ENCODE assay signal across 8 cellular contexts in genomic region chr3:9932535-9932842, GRCh38. TPM values are rescaled to one million over a fixed set of nuclear protein-coding genes. Genes with fewer than 3 reads are reported as not detected.
A peak's percentile ranks its signal among the peaks of the same experiment; 100 is the strongest.
DNase-seq lines count a peak whose midpoint lies in the region; ATAC-seq and TF ChIP-seq lines count a peak whose summit lies in the region.

No MANE protein-coding gene starts in this region.

- H3K9me3 Mint-ChIP-seq in HFFc6: no peaks in the 10 kb centered on the region
- H3K9me3 Mint-ChIP-seq in activated T-helper 2 cell treated with anti-CD3 and anti-CD28 coated beads, Interferon-gamma antibody, Interleukin-2, Interleukin-4, amounts not matched to agents 10 μg/mL and 5 μg/mL and 100 μg/mL, durations not matched to agents 14 hours and 24 hours and 36 hours: no peaks in the 10 kb centered on the region
- H3K9me3 Mint-ChIP-seq in stimulated activated memory B cell treated with anti-CD40 and anti-IgM and Interleukin-4, amounts not matched to agents 10 μg/mL and 1 μg/mL and 100 μg/mL, for 72 hours: no peaks in the 10 kb centered on the region

- H3K9me3 ChIP-seq in iPS-18c (ENCODE audit: control insufficient read depth, insufficient read depth, low read length): no peaks in the 10 kb centered on the region

- peak overlapping the region; percentile 74 for H3K4me3 ChIP-seq in iPS-18c (ENCODE audit: insufficient read depth, low read depth, low read length)

- H3K4me1 Mint-ChIP-seq in HFFc6 (ENCODE audit: low read depth): peaks cover 22% of the 10 kb centered on the region
- H3K4me1 Mint-ChIP-seq in activated T-helper 2 cell treated with anti-CD3 and anti-CD28 coated beads, Interferon-gamma antibody, Interleukin-2, Interleukin-4, amounts not matched to agents 10 μg/mL and 5 μg/mL and 100 μg/mL, durations not matched to agents 14 hours and 24 hours and 36 hours (ENCODE audit: low read depth): peaks cover 29% of the 10 kb centered on the region
- H3K4me1 Mint-ChIP-seq in stimulated activated memory B cell treated with anti-CD40 and anti-IgM and Interleukin-4, amounts not matched to agents 10 μg/mL and 1 μg/mL and 100 μg/mL, for 72 hours: peaks cover 38% of the 10 kb centered on the region

- no peaks in the 10 kb centered on the region; the same call in 1 of the 2 replicates for H3K27me3 Mint-ChIP-seq in HFFc6 (ENCODE audit: insufficient read depth)
- no peaks in the 10 kb centered on the region for H3K27me3 Mint-ChIP-seq in activated T-helper 2 cell treated with anti-CD3 and anti-CD28 coated beads, Interferon-gamma antibody, Interleukin-2, Interleukin-4, amounts not matched to agents 10 μg/mL and 5 μg/mL and 100 μg/mL, durations not matched to agents 14 hours and 24 hours and 36 hours (ENCODE audit: low read depth)
- H3K27me3 Mint-ChIP-seq in stimulated activated memory B cell treated with anti-CD40 and anti-IgM and Interleukin-4, amounts not matched to agents 10 μg/mL and 1 μg/mL and 100 μg/mL, for 72 hours: no peaks in the 10 kb centered on the region

- H3K27ac Mint-ChIP-seq in HFFc6: peak overlapping the region; percentile 63
- H3K27ac Mint-ChIP-seq in activated T-helper 2 cell treated with anti-CD3 and anti-CD28 coated beads, Interferon-gamma antibody, Interleukin-2, Interleukin-4, amounts not matched to agents 10 μg/mL and 5 μg/mL and 100 μg/mL, durations not matched to agents 14 hours and 24 hours and 36 hours: peak overlapping the region; percentile 90
- peak overlapping the region; percentile 89 for H3K27ac Mint-ChIP-seq in stimulated activated memory B cell treated with anti-CD40 and anti-IgM and Interleukin-4, amounts not matched to agents 10 μg/mL and 1 μg/mL and 100 μg/mL, for 72 hours

- TF ChIP-seq CTCF in HFFc6 (IDR thresholded peaks at IDR 0.05): no peak

- DNase-seq in HFFc6 (no peak), NCI-H345 (lab: John Stamatoyannopoulos, UW) (no peak), NCI-H345 treated with DMSO at 0.1 percent for 48 hours (lab: John Stamatoyannopoulos, UW; ENCODE audit: unreplicated experiment) (no peak)
- no peak for DNase-seq in activated T-helper 2 cell treated with anti-CD3 and anti-CD28 coated beads, Interferon-gamma antibody, Interleukin-2, Interleukin-4, amounts not matched to agents 10 μg/mL and 5 μg/mL and 100 μg/mL, durations not matched to agents 14 hours and 24 hours and 36 hours (ENCODE audit: low spot score)

- peak overlapping the region; percentile 90 for H3K4me3 Mint-ChIP-seq in HFFc6
- H3K4me3 Mint-ChIP-seq in activated T-helper 2 cell treated with anti-CD3 and anti-CD28 coated beads, Interferon-gamma antibody, Interleukin-2, Interleukin-4, amounts not matched to agents 10 μg/mL and 5 μg/mL and 100 μg/mL, durations not matched to agents 14 hours and 24 hours and 36 hours (ENCODE audit: low read depth): peak overlapping the region; percentile 98
- peak overlapping the region; percentile 97 for H3K4me3 Mint-ChIP-seq in stimulated activated memory B cell treated with anti-CD40 and anti-IgM and Interleukin-4, amounts not matched to agents 10 μg/mL and 1 μg/mL and 100 μg/mL, for 72 hours

- peaks cover 12% of the 10 kb centered on the region for H3K36me3 Mint-ChIP-seq in HFFc6 (ENCODE audit: low read depth)
- H3K36me3 Mint-ChIP-seq in activated T-helper 2 cell treated with anti-CD3 and anti-CD28 coated beads, Interferon-gamma antibody, Interleukin-2, Interleukin-4, amounts not matched to agents 10 μg/mL and 5 μg/mL and 100 μg/mL, durations not matched to agents 14 hours and 24 hours and 36 hours (ENCODE audit: low read depth): peaks cover 20% of the 10 kb centered on the region
- peaks cover 20% of the 10 kb centered on the region for H3K36me3 Mint-ChIP-seq in stimulated activated memory B cell treated with anti-CD40 and anti-IgM and Interleukin-4, amounts not matched to agents 10 μg/mL and 1 μg/mL and 100 μg/mL, for 72 hours

- intact Hi-C loops in activated T-helper 2 cell treated with anti-CD3 and anti-CD28 coated beads, Interferon-gamma antibody, Interleukin-2, Interleukin-4, amounts not matched to agents 10 μg/mL and 5 μg/mL and 100 μg/mL, durations not matched to agents 14 hours and 24 hours and 36 hours (cut with micrococcal nuclease): loop anchor here (2.0 to 10.0 kb wide), 9 partner anchors 14 to 390 kb away; partner anchors contain the start of genes ARPC4, EMC3, FANCD2 and IL17RC

- ATAC-seq in stimulated activated memory B cell treated with anti-CD40 and anti-IgM and Interleukin-4, amounts not matched to agents 10 μg/mL and 1 μg/mL and 100 μg/mL, for 72 hours: no peak
- no peak for ATAC-seq in GM19395 (IDR thresholded peaks at IDR 0.05; ENCODE audit: unreplicated experiment)
- ATAC-seq in HG03442 (IDR thresholded peaks at IDR 0.05; ENCODE audit: unreplicated experiment): no peak

RNA-seq across cellular contexts. Expression of gene CRELD1, which starts 1.1 kb away (rescaled TPM):
- 10 to 100 TPM; 11.3 to 22.6 (median 12.4) TPM for total RNA-seq in HFFc6 (2021; fragmentation: NEBNext Ultra II Directional; extraction: Animal tissue kit (Norgen Biotek cat#: 25700))
- total RNA-seq in activated T-helper 2 cell treated with anti-CD3 and anti-CD28 coated beads, Interferon-gamma antibody, Interleukin-2, Interleukin-4, amounts not matched to agents 10 μg/mL and 5 μg/mL and 100 μg/mL, durations not matched to agents 14 hours and 24 hours and 36 hours: 22.9 and 24.0 TPM in 2 replicates

RNA-seq across cellular contexts. Expression of gene IL17RC, which starts 15.6 kb away (rescaled TPM):
- 10 to 100 TPM; 26.3 to 33.6 (median 29.6) TPM for total RNA-seq in HFFc6 (2021; fragmentation: NEBNext Ultra II Directional; extraction: Animal tissue kit (Norgen Biotek cat#: 25700))
- 0.27 and 0.48 TPM in 2 replicates for total RNA-seq in activated T-helper 2 cell treated with anti-CD3 and anti-CD28 coated beads, Interferon-gamma antibody, Interleukin-2, Interleukin-4, amounts not matched to agents 10 μg/mL and 5 μg/mL and 100 μg/mL, durations not matched to agents 14 hours and 24 hours and 36 hours

RNA-seq across cellular contexts. Expression of gene PRRT3, which starts 19.7 kb away (rescaled TPM):
- total RNA-seq in HFFc6 (2021; fragmentation: NEBNext Ultra II Directional; extraction: Animal tissue kit (Norgen Biotek cat#: 25700)): 1 to 10 TPM; 4.3 to 9.2 (median 7.7) TPM
- total RNA-seq in activated T-helper 2 cell treated with anti-CD3 and anti-CD28 coated beads, Interferon-gamma antibody, Interleukin-2, Interleukin-4, amounts not matched to agents 10 μg/mL and 5 μg/mL and 100 μg/mL, durations not matched to agents 14 hours and 24 hours and 36 hours: 10.7 and 11.3 TPM in 2 replicates

RNA-seq across cellular contexts. Expression of gene IL17RE, which starts 29.8 kb away (rescaled TPM):
- total RNA-seq in HFFc6 (2021; fragmentation: NEBNext Ultra II Directional; extraction: Animal tissue kit (Norgen Biotek cat#: 25700)): under 1 TPM; 0.51 to 0.80 (median 0.65) TPM
- total RNA-seq in activated T-helper 2 cell treated with anti-CD3 and anti-CD28 coated beads, Interferon-gamma antibody, Interleukin-2, Interleukin-4, amounts not matched to agents 10 μg/mL and 5 μg/mL and 100 μg/mL, durations not matched to agents 14 hours and 24 hours and 36 hours: 0.78 and 1.0 TPM in 2 replicates

RNA-seq across cellular contexts. Expression of gene JAGN1, which starts 42.1 kb away (rescaled TPM):
- 10 to 100 TPM; 23.9 to 28.7 (median 26.5) TPM for total RNA-seq in HFFc6 (2021; fragmentation: NEBNext Ultra II Directional; extraction: Animal tissue kit (Norgen Biotek cat#: 25700))
- 31.7 and 33.3 TPM in 2 replicates for total RNA-seq in activated T-helper 2 cell treated with anti-CD3 and anti-CD28 coated beads, Interferon-gamma antibody, Interleukin-2, Interleukin-4, amounts not matched to agents 10 μg/mL and 5 μg/mL and 100 μg/mL, durations not matched to agents 14 hours and 24 hours and 36 hours

Comparison
In these comparisons a context has a peak if more than half of its experiments do, and no peak if none do; other contexts are left out.
1. RNA of gene IL17RC, which starts 15.6 kb away (total RNA-seq): 26.3 to 33.6 TPM in HFFc6; 0.27 to 0.48 TPM in activated T-helper 2 cell treated with anti-CD3 and anti-CD28 coated beads, Interferon-gamma antibody, Interleukin-2, Interleukin-4, amounts not matched to agents 10 μg/mL and 5 μg/mL and 100 μg/mL, durations not matched to agents 14 hours and 24 hours and 36 hours; every median in the first group is over 10 times any median in the second.
2. Peak in every context shown above with its lines, with median percentiles within 50 percentile points of each other: H3K27ac Mint-ChIP-seq and H3K4me3 Mint-ChIP-seq.